In the genomic region with DNA sequence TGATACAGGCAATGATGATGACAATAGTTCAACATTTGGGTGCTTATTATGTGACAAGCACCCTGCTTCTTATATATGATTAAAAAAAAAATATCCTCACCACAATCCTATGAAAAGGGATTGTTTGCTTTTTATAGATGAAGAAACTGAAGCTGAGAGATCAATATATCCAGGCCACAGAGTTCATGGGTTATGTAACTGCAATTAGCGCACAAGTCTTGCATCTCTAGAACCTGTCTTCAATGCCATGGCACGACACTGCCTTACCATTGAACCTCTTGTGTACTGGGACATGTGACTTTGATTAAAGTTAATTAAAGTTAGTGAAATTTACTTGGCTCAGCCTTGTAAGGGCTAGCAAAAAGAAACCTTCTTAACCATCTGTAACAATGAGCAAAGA, we compare ENCODE assay signal across 21 cellular contexts.
"Had no signal": no experiment of that assay in that cellular context is flagged by ENCODE, and none has a peak within 500 bp of the region (broad histone marks: within the 10 kb centered on the region; RNA-seq: fewer than 3 reads in every experiment).

No MANE protein-coding gene starts in this region.

- ATAC-seq: effector memory CD8-positive, alpha-beta T cell; esophagus mucosa; foreskin keratinocyte; gastrocnemius medialis; gastroesophageal sphincter; heart left ventricle; heart right ventricle had no signal

- DNase-seq: colonic mucosa; cortex of kidney; dermis blood vessel endothelial cell; dorsolateral prefrontal cortex; effector CD4-positive, alpha-beta T cell; effector CD8-positive, alpha-beta T cell; effector memory CD4-positive, alpha-beta T cell; effector memory CD8-positive, alpha-beta T cell; endodermal cell; erythroblast; esophagus squamous epithelium; foreskin fibroblast; foreskin keratinocyte; foreskin melanocyte; gastrocnemius medialis; glutamatergic neuron; head of caudate nucleus; heart left ventricle; heart right ventricle had no signal
